In the genomic region with DNA sequence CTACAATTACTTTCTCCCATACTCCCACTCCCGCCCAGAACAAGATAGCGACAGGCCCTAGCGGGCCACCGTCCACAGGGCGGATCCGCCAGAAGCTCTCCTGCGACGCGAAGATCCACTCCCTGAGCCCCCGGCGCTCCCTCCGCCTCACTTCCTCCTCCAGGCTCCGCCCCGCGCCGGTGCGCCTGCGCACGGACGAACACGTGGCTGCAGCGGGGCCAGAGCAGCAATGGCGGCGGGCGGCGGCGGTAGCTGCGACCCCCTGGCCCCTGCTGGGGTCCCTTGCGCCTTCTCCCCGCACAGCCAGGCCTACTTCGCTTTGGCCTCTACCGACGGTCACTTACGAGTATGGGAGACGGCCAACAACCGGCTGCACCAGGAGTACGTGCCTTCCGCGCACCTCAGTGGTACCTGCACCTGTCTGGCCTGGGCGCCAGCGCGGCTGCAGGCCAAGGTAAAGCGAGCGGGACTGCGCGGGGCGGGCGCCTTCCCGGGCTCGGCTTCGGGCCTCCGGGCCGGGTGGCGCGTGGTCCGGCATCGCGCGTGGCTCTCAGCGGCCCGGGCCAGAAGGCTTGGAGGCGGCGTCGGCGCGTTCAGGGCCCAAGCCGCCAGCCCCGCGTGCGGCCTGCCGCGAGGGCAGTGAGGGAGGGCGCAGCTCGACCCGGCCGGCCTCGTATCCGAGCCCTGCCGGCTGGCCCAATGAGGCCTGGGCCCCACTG, we compare ENCODE assay signal across 8 cellular contexts. TPM values are rescaled to one million over a fixed set of nuclear protein-coding genes. Genes with fewer than 3 reads are reported as not detected.
DNase-seq lines count a peak whose midpoint lies in the region; ATAC-seq and TF ChIP-seq lines count a peak whose summit lies in the region.

A gene with protein sequence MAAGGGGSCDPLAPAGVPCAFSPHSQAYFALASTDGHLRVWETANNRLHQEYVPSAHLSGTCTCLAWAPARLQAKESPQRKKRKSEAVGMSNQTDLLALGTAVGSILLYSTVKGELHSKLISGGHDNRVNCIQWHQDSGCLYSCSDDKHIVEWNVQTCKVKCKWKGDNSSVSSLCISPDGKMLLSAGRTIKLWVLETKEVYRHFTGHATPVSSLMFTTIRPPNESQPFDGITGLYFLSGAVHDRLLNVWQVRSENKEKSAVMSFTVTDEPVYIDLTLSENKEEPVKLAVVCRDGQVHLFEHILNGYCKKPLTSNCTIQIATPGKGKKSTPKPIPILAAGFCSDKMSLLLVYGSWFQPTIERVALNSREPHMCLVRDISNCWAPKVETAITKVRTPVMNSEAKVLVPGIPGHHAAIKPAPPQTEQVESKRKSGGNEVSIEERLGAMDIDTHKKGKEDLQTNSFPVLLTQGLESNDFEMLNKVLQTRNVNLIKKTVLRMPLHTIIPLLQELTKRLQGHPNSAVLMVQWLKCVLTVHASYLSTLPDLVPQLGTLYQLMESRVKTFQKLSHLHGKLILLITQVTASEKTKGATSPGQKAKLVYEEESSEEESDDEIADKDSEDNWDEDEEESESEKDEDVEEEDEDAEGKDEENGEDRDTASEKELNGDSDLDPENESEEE (plus strand): TSS at position 198 of the 719 bp plus-strand sequence. CDS start 32 bp downstream, at position 230.

- H3K4me1 ChIP-seq in PC-3 (ENCODE audit: insufficient read depth, low read length) (peaks cover 24% of the 10 kb centered on the region), mucosa of rectum (ENCODE audit: control insufficient read depth in 2 of 2, insufficient read depth in 2 of 2, low read length in 2 of 2) (peaks cover 9% of the 10 kb centered on the region in 2 donors)

- DNase-seq in DMS114 treated with DMSO at 0.1 percent for 48 hours (lab: John Stamatoyannopoulos, UW; ENCODE audit: unreplicated experiment) (peak; percentile 93), PC-3 (peak; percentile 99), activated T-cell treated with anti-CD3 and anti-CD28 coated beads for 48 hours (ENCODE audit: low read depth) (peak; percentile 99), epithelial cell of proximal tubule (ENCODE audit: low read depth) (peak; percentile 87)
- peak; percentile 97 for DNase-seq in stimulated activated CD8-positive, alpha-beta memory T cell treated with anti-CD3 and anti-CD28 coated beads, Interleukin-4, amount 100 ng/mL, for 48 hours

- H3F3A ChIP-seq in PC-3 (ENCODE audit: low read length, unreplicated experiment): no peaks in the 10 kb centered on the region

- intact Hi-C loops in PC-3 (cut with micrococcal nuclease): loop anchor here (1.0 kb wide), 1 partner anchor 24 kb away; the partner anchor contains the start of gene TRMT61B

- BruUV-seq in PC-3 (replicated peaks; lab: Mats Ljungman, UMichigan): no TSS peak

- peak within 1 kb of the TSS; percentile 93 for H3K4me2 ChIP-seq in PC-3 (ENCODE audit: low read length)

- no peaks in the 10 kb centered on the region for H3K27me3 ChIP-seq in PC-3 (ENCODE audit: low read length)
- H3K27me3 ChIP-seq in mucosa of rectum (ENCODE audit: control insufficient read depth in 2 of 2, insufficient read depth in 2 of 2, low read length in 2 of 2): no peaks in the 10 kb centered on the region

- TF ChIP-seq EP300 in Ishikawa (IDR thresholded peaks at IDR 0.05; ENCODE audit: borderline replicate concordance): no peak

- H4K20me1 ChIP-seq in PC-3 (ENCODE audit: low read length): peaks cover 40% of the 10 kb centered on the region

- peak within 1 kb of the TSS; percentile 99 for H3K9ac ChIP-seq in PC-3 (ENCODE audit: low read length)
- peak within 1 kb of the TSS; percentile 74 to 80 for H3K9ac ChIP-seq in mucosa of rectum (ENCODE audit: low read depth in 1 of 2, low read length in 2 of 2)

- CTCF ChIA-PET in PC-3 (lab: Charles Lee): no interaction called here

- ATAC-seq in GM21576 (IDR thresholded peaks at IDR 0.05; ENCODE audit: unreplicated experiment) (peak; percentile 82), PC-3 (peak; percentile 86)

- H3K4me3 ChIP-seq in PC-3 (ENCODE audit: low read length) (peak within 1 kb of the TSS; percentile 92), epithelial cell of proximal tubule (ENCODE audit: low read depth, low read length) (peak within 1 kb of the TSS; percentile 95), mucosa of rectum (ENCODE audit: low read length in 2 of 2) (peak within 1 kb of the TSS; percentile 80 to 94)

- no peaks in the 10 kb centered on the region for H3K9me2 ChIP-seq in PC-3 (replicated peaks; ENCODE audit: low read length)

- POLR2A ChIA-PET in PC-3 (lab: Charles Lee; ENCODE audit: unreplicated experiment): no interaction called here

- H3K79me2 ChIP-seq in PC-3 (ENCODE audit: low read length): peaks cover 52% of the 10 kb centered on the region

- H3K36me3 ChIP-seq in PC-3 (ENCODE audit: low read depth, low read length): peaks cover 13% of the 10 kb centered on the region; the same call in 1 of the 2 replicates
- no peaks in the 10 kb centered on the region for H3K36me3 ChIP-seq in mucosa of rectum (ENCODE audit: control insufficient read depth in 2 of 2, insufficient read depth in 2 of 2, low read length in 2 of 2)

- H3K27ac ChIP-seq in PC-3 (ENCODE audit: low read length) (peak within 1 kb of the TSS; percentile 71), mucosa of rectum (ENCODE audit: low read depth in 2 of 2, low read length in 2 of 2) (peak within 1 kb of the TSS; percentile 46 to 80)

- no peaks in the 10 kb centered on the region for H3K9me3 ChIP-seq in PC-3 (ENCODE audit: low read length)
- no peaks in the 10 kb centered on the region for H3K9me3 ChIP-seq in mucosa of rectum (ENCODE audit: control insufficient read depth in 2 of 2, low read length in 2 of 2)

- peak within 1 kb of the TSS; percentile 72 for H2AFZ ChIP-seq in PC-3 (ENCODE audit: low read length)

- TF ChIP-seq CTCF in PC-3 (conservative IDR thresholded peaks at IDR 0.05; ENCODE audit: low read depth, low read length) (no peak), epithelial cell of proximal tubule (conservative IDR thresholded peaks at IDR 0.05; ENCODE audit: low read depth, low read length) (no peak)

- no peak for TF ChIP-seq RAD21 in Ishikawa (IDR thresholded peaks at IDR 0.05; ENCODE audit: low read depth)

TF ChIP-seq in Ishikawa, 13 proteins besides CTCF, POLR2A, EP300 and RAD21:
- 0 out of 2 replicates have a peak, but pooled peaks have one; percentile 39 for TF ChIP-seq CREB1 (IDR thresholded peaks at IDR 0.05; ENCODE audit: low read depth)
- TF ChIP-seq ZBTB7A (IDR thresholded peaks at IDR 0.05; ENCODE audit: low read depth): peak; percentile 84
- peak; percentile 99 for TF ChIP-seq MAX (IDR thresholded peaks at IDR 0.05)
- TF ChIP-seq CEBPB (IDR thresholded peaks at IDR 0.05): no peak
- TF ChIP-seq YY1 (IDR thresholded peaks at IDR 0.05; ENCODE audit: low read depth): peak; percentile 97
- TF ChIP-seq TEAD4 (IDR thresholded peaks at IDR 0.05): no peak
- TF ChIP-seq NFIC (IDR thresholded peaks at IDR 0.05): no peak
- peak; percentile 12; the same call in 1 of the 2 replicates for TF ChIP-seq REST (IDR thresholded peaks at IDR 0.05; ENCODE audit: low read depth)
- peak; percentile 93 for TF ChIP-seq USF1 (IDR thresholded peaks at IDR 0.05)
- TF ChIP-seq TAF1 (IDR thresholded peaks at IDR 0.05; ENCODE audit: low read depth): peak; percentile 96
- 0 out of 2 replicates have a peak, but pooled peaks have one; percentile 3 for TF ChIP-seq EGR1 (IDR thresholded peaks at IDR 0.05)
- no peak for TF ChIP-seq TCF12 (IDR thresholded peaks at IDR 0.05; ENCODE audit: low read depth)
- no peak for TF ChIP-seq FOXM1 (IDR thresholded peaks at IDR 0.05; ENCODE audit: borderline replicate concordance, low read depth)

RNA-seq across cellular contexts. Expression of the gene that starts here (rescaled TPM):
- total RNA-seq in PC-3 (2014; rRNA removed) (89.4 and 134 TPM in 2 replicates), epithelial cell of proximal tubule (52.2 and 80.2 TPM in 2 replicates)

Comparison
In these comparisons a context has a peak if more than half of its experiments do, and no peak if none do; other contexts are left out.
1. Peak in every context shown above with its lines: DNase-seq, ATAC-seq, H3K4me3 ChIP-seq and H3K27ac ChIP-seq.